23 cellular contexts compared by ENCODE assay signal in genomic region chr11:74091549-74091948, GRCh38.
"Had no signal": no experiment of that assay in that cellular context is flagged by ENCODE, and none has a peak within 500 bp of the region (broad histone marks: within the 10 kb centered on the region; RNA-seq: fewer than 3 reads in every experiment).

No MANE protein-coding gene starts in this region.

- H3K4me1 ChIP-seq: colonic mucosa, esophagus muscularis mucosa, esophagus squamous epithelium, foreskin keratinocyte, gastrocnemius medialis, gastroesophageal sphincter, heart left ventricle, heart right ventricle had no signal

- H3K4me3 ChIP-seq: colonic mucosa, coronary artery, dorsolateral prefrontal cortex, esophagus muscularis mucosa, esophagus squamous epithelium, gastrocnemius medialis, gastroesophageal sphincter, heart left ventricle, heart right ventricle had no signal

- H3K27me3 Mint-ChIP-seq: dendritic cell treated with granulocyte-macrophage colony-stimulating factor and Interleukin-4, amounts not matched to agents 40 ng/mL and 50 ng/mL, for 4 days; effector memory CD8-positive, alpha-beta T cell had no signal

- H3K9me3 Mint-ChIP-seq: dendritic cell treated with granulocyte-macrophage colony-stimulating factor and Interleukin-4, amounts not matched to agents 40 ng/mL and 50 ng/mL, for 4 days; effector memory CD8-positive, alpha-beta T cell; endodermal cell had no signal

- H3K9me3 ChIP-seq: colonic mucosa, esophagus muscularis mucosa, esophagus squamous epithelium, gastrocnemius medialis, gastroesophageal sphincter, heart left ventricle, heart right ventricle had no signal

- H3K27ac ChIP-seq: colonic mucosa, coronary artery, dorsolateral prefrontal cortex, epithelial cell of prostate, esophagus muscularis mucosa, esophagus squamous epithelium, foreskin keratinocyte, gastrocnemius medialis, gastroesophageal sphincter, heart left ventricle, heart right ventricle had no signal

- DNase-seq: colonic mucosa; cortex of kidney; dermis blood vessel endothelial cell; dorsolateral prefrontal cortex; effector CD4-positive, alpha-beta T cell; effector CD8-positive, alpha-beta T cell; effector memory CD4-positive, alpha-beta T cell; effector memory CD8-positive, alpha-beta T cell; endodermal cell; esophagus squamous epithelium; foreskin fibroblast; foreskin keratinocyte; foreskin melanocyte; gastrocnemius medialis; head of caudate nucleus; heart left ventricle; heart right ventricle had no signal

- H3K27ac Mint-ChIP-seq: dendritic cell treated with granulocyte-macrophage colony-stimulating factor and Interleukin-4, amounts not matched to agents 40 ng/mL and 50 ng/mL, for 4 days; effector memory CD8-positive, alpha-beta T cell; endodermal cell had no signal

- ATAC-seq: effector memory CD8-positive, alpha-beta T cell; esophagus mucosa; foreskin keratinocyte; gastrocnemius medialis; gastroesophageal sphincter; heart left ventricle; heart right ventricle had no signal

- H3K4me3 Mint-ChIP-seq: dendritic cell treated with granulocyte-macrophage colony-stimulating factor and Interleukin-4, amounts not matched to agents 40 ng/mL and 50 ng/mL, for 4 days; effector memory CD8-positive, alpha-beta T cell; endodermal cell had no signal
